Comparison of ENCODE assay signal across 10 cellular contexts in the genomic region with DNA sequence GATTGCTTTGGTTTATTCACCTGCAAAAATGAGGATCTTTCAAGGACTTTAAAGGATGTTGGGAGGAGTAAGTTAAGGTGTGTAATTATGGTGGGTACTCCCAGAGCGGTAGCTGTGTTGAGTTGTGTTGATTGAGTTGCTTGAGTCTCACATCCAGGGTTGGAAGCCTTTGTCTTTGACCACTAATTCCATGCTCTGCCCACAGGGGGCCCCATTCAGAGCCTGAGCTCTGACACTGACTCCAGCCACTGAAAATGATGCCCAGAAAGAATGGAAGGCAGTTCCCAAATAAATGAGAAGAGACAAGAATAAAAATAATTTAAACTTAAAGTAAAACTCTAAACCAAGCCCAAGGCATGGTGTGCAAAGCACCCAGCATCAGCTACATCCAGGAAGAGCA.
DNase-seq lines count a peak whose midpoint lies in the region; ATAC-seq and TF ChIP-seq lines count a peak whose summit lies in the region.
"Had no signal": no experiment of that assay in that cellular context is flagged by ENCODE, and none has a peak within 500 bp of the region (broad histone marks: within the 10 kb centered on the region; RNA-seq: fewer than 3 reads in every experiment).

No MANE protein-coding gene starts in this region.

- TF ChIP-seq CTCF in HL-60 (IDR thresholded peaks at IDR 0.05; ENCODE audit: insufficient read depth, low read length) (peak; percentile 7), brain (conservative IDR thresholded peaks at IDR 0.05) (peak; percentile 16 to 40), mucosa of descending colon (IDR thresholded peaks at IDR 0.05) (no peak)

- H3K27ac Mint-ChIP-seq in brain = no peak overlapping the region
- H3K27ac Mint-ChIP-seq: activated B cell treated with CpG ODN at 0.5 μM for 24 hours had no signal

- H3K9me3 Mint-ChIP-seq in brain = peaks cover 0 to 4% (median 0%) of the 10 kb centered on the region in 5 experiments

- DNase-seq in EH (ENCODE audit: low read depth) (peak; percentile 23), HL-60 (ENCODE audit: low read depth in 1 of 2, low spot score in 1 of 2) (no peak), mucosa of descending colon (peak in 2 of 3 donors; percentile 39 to 45), hypothalamus (lab: John Stamatoyannopoulos, UW) (no peak)
- DNase-seq: activated B cell treated with CpG ODN at 0.5 μM for 24 hours, NCI-H2171 had no signal

- peaks cover 22% of the 10 kb centered on the region for H3K27me3 Mint-ChIP-seq in brain

- H3K36me3 ChIP-seq in mucosa of descending colon (ENCODE audit: low read depth) = no peaks in the 10 kb centered on the region
- H3K36me3 ChIP-seq: ascending aorta had no signal

- H3K27ac ChIP-seq in HL-60 (replicated peaks) = no peak overlapping the region
- H3K27ac ChIP-seq: ascending aorta had no signal

- H3K4me1 Mint-ChIP-seq in brain = peaks cover 10% of the 10 kb centered on the region
- H3K4me1 Mint-ChIP-seq: activated B cell treated with CpG ODN at 0.5 μM for 24 hours had no signal

- intact Hi-C loops in mucosa of descending colon (cut with DNase I, micrococcal nuclease) = no loop called here

- H3K27me3 ChIP-seq in HL-60 (ENCODE audit: insufficient read depth, poor library complexity, severe bottlenecking) = no peaks in the 10 kb centered on the region
- H3K27me3 ChIP-seq: ascending aorta had no signal

- no peaks in the 10 kb centered on the region for H3K9me3 ChIP-seq in mucosa of descending colon
- H3K9me3 ChIP-seq: ascending aorta had no signal

- H3K36me3 Mint-ChIP-seq in brain = no peaks in the 10 kb centered on the region

- H3K4me3 ChIP-seq in HL-60 (replicated peaks; ENCODE audit: insufficient read depth, low read length) (no peak overlapping the region), mucosa of descending colon (no peak overlapping the region)
- H3K4me3 ChIP-seq: ascending aorta had no signal

- H3K4me3 Mint-ChIP-seq in brain = no peak overlapping the region
- H3K4me3 Mint-ChIP-seq: activated B cell treated with CpG ODN at 0.5 μM for 24 hours had no signal

- no peaks in the 10 kb centered on the region for H3K4me1 ChIP-seq in mucosa of descending colon (ENCODE audit: low read depth)
- H3K4me1 ChIP-seq: ascending aorta had no signal

- ATAC-seq in mucosa of descending colon = peak; percentile 38
- no peak for ATAC-seq in HG03354 (IDR thresholded peaks at IDR 0.05; ENCODE audit: poor library complexity, severe bottlenecking, unreplicated experiment)
- ATAC-seq in GM18519 (IDR thresholded peaks at IDR 0.05; ENCODE audit: low FRiP score, unreplicated experiment) = no peak

Comparison
In these comparisons a context has a peak if more than half of its experiments do, and no peak if none do; other contexts are left out.
1. DNase-seq: peak in EH (single experiment) and mucosa of descending colon (2 of 3); none in HL-60 (0 of 2) and hypothalamus (0 of 51).